2 cellular contexts compared by ENCODE assay signal in genomic region chr6:44615621-44616020, GRCh38.
TF ChIP-seq lines count a peak whose summit lies in the region.

No MANE protein-coding gene starts in this region.

TF ChIP-seq in HepG2, 621 proteins besides CTCF, POLR2A, EP300 and RAD21:
- TF ChIP-seq RXRB (CRISPR knock-in tag; IDR thresholded peaks at IDR 0.05; ENCODE audit: borderline replicate concordance) = no peak
- 0 out of 2 replicates have a peak, but pooled peaks have one; percentile 13 for TF ChIP-seq NFYC (CRISPR knock-in tag; IDR thresholded peaks at IDR 0.05)
- TF ChIP-seq ZNF777 (CRISPR knock-in tag; IDR thresholded peaks at IDR 0.05) = no peak

TF ChIP-seq in H1, 55 proteins besides CTCF, POLR2A, EP300 and RAD21:
- no peak for TF ChIP-seq KDM4A (IDR thresholded peaks at IDR 0.05; ENCODE audit: low read depth, low read length, severe bottlenecking)
- no peak for TF ChIP-seq CBX5 (IDR thresholded peaks at IDR 0.05; ENCODE audit: low read depth, low read length)
- no peak for TF ChIP-seq CTBP2 (IDR thresholded peaks at IDR 0.05; ENCODE audit: borderline replicate concordance, insufficient read depth, insufficient read length, low read length)
